ENCODE assay signal across 1 cellular context in the genomic region with DNA sequence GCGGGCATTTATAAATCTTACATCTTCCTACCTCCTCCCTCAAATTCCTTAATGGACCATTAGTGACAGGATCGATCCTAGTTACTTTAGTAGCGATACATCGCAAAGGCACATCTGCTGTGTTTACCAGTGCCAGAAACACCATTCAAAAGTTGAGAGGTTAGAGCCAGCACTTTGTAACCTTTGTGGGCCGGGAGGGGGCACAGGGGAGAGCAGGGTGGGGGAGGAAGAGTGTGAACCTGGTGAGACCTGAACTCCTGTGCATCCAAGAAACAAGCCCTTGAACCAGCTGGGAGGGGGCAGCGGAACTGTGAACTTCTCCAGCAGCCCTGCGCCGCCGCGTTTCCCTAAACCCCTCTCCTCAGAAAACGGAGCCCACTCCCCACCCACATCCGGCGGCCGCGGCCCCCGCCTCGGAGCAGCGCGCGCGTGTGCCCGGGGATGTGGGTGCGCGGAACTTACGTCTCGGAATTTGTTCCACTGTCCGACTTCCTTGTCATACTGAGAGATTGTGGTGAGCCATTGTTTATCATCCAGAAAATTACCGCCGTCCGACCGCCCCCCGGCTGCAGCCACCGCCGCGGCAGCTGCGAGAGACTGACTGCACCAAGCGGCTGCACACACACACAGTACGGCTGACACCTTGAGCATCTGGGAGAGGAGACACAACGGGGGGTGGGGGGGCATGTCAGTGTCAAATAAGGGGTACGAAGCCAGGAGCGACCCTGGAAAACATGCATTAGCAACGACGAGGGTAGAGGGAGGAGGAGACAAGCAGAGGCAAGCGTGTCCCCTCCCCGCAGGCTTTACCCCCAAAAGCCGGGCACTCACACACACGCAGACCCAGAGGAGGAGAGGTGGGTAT.
A peak's percentile ranks its signal among the peaks of the same experiment; 100 is the strongest.
TF ChIP-seq lines count a peak whose summit lies in the region.

No MANE protein-coding gene starts in this region.

TF ChIP-seq in WTC11, 78 proteins besides CTCF, POLR2A, EP300 and RAD21 (continued from another document):
- TF ChIP-seq ZBTB21 (CRISPR knock-in tag; IDR thresholded peaks at IDR 0.05; ENCODE audit: borderline replicate concordance) (no peak), ZNF671 (CRISPR knock-in tag; IDR thresholded peaks at IDR 0.05) (no peak), KAT7 (CRISPR knock-in tag; IDR thresholded peaks at IDR 0.05; ENCODE audit: borderline replicate concordance) (no peak), SOX15 (CRISPR knock-in tag; IDR thresholded peaks at IDR 0.05) (no peak), GABPB1 (CRISPR knock-in tag; IDR thresholded peaks at IDR 0.05) (no peak), ZNF317 (CRISPR knock-in tag; IDR thresholded peaks at IDR 0.05; ENCODE audit: borderline replicate concordance, low read depth) (no peak), RORB (CRISPR knock-in tag; IDR thresholded peaks at IDR 0.05) (no peak), GTF2I (CRISPR knock-in tag; conservative IDR thresholded peaks at IDR 0.05) (no peak), ZNF263 (CRISPR knock-in tag; IDR thresholded peaks at IDR 0.05; ENCODE audit: low read depth) (no peak)
- TF ChIP-seq, protein P1, sequence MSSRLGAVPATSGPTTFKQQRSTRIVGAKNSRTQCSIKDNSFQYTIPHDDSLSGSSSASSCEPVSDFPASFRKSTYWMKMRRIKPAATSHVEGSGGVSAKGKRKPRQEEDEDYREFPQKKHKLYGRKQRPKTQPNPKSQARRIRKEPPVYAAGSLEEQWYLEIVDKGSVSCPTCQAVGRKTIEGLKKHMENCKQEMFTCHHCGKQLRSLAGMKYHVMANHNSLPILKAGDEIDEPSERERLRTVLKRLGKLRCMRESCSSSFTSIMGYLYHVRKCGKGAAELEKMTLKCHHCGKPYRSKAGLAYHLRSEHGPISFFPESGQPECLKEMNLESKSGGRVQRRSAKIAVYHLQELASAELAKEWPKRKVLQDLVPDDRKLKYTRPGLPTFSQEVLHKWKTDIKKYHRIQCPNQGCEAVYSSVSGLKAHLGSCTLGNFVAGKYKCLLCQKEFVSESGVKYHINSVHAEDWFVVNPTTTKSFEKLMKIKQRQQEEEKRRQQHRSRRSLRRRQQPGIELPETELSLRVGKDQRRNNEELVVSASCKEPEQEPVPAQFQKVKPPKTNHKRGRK (CRISPR knock-in tag; IDR thresholded peaks at IDR 0.05; ENCODE audit: borderline replicate concordance), result no peak
- TF ChIP-seq, protein P2, sequence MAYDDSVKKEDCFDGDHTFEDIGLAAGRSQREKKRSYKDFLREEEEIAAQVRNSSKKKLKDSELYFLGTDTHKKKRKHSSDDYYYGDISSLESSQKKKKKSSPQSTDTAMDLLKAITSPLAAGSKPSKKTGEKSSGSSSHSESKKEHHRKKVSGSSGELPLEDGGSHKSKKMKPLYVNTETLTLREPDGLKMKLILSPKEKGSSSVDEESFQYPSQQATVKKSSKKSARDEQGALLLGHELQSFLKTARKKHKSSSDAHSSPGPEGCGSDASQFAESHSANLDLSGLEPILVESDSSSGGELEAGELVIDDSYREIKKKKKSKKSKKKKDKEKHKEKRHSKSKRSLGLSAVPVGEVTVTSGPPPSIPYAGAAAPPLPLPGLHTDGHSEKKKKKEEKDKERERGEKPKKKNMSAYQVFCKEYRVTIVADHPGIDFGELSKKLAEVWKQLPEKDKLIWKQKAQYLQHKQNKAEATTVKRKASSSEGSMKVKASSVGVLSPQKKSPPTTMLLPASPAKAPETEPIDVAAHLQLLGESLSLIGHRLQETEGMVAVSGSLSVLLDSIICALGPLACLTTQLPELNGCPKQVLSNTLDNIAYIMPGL (CRISPR knock-in tag; IDR thresholded peaks at IDR 0.05), result peak; percentile 68
- TF ChIP-seq, protein P3, sequence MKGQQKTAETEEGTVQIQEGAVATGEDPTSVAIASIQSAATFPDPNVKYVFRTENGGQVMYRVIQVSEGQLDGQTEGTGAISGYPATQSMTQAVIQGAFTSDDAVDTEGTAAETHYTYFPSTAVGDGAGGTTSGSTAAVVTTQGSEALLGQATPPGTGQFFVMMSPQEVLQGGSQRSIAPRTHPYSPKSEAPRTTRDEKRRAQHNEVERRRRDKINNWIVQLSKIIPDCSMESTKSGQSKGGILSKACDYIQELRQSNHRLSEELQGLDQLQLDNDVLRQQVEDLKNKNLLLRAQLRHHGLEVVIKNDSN (CRISPR knock-in tag; IDR thresholded peaks at IDR 0.05), result no peak
- TF ChIP-seq, protein P4, sequence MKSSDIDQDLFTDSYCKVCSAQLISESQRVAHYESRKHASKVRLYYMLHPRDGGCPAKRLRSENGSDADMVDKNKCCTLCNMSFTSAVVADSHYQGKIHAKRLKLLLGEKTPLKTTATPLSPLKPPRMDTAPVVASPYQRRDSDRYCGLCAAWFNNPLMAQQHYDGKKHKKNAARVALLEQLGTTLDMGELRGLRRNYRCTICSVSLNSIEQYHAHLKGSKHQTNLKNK (CRISPR knock-in tag; IDR thresholded peaks at IDR 0.05), result no peak
